ENCODE assay signal across 11 cellular contexts in the genomic region with DNA sequence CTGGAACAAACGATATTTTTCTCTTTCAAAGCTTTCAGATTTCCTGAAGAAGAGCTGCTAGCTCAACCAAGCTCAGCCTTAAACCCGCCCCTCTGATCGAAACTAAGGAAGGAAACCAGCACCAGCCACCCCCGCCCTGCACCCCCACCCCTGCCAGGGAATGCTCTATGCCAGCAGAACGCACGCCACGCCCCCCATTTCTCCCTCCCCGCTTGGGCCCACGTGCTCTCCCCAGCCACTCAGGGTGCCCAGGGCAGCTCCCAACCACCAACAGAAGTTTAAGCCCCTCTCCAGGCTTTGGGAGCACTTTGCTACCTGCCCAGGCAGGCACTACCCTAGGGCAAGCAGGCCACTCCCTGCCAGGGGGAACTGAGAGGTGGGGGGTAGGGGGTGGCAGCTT. TPM values are rescaled to one million over a fixed set of nuclear protein-coding genes. Genes with fewer than 3 reads are reported as not detected.
A peak's percentile ranks its signal among the peaks of the same experiment; 100 is the strongest.
DNase-seq lines count a peak whose midpoint lies in the region; ATAC-seq, FAIRE-seq and TF ChIP-seq lines count a peak whose summit lies in the region.
"Had no signal": no experiment of that assay in that cellular context is flagged by ENCODE, and none has a peak within 500 bp of the region (broad histone marks: within the 10 kb centered on the region; RNA-seq: fewer than 3 reads in every experiment).

No MANE protein-coding gene starts in this region.

- H3K4me2 ChIP-seq in DND-41 (ENCODE audit: insufficient read depth, low read length) = no peak overlapping the region

- H3K9me3 Mint-ChIP-seq in natural killer cell treated with Interleukin-12 subunit alpha and Interleukin-12 subunit beta and Interleukin-15 and Interleukin-18, amount 100 ng/mL, for 72 hours = no peaks in the 10 kb centered on the region

- no peaks in the 10 kb centered on the region for H3K36me3 Mint-ChIP-seq in natural killer cell treated with Interleukin-12 subunit alpha and Interleukin-12 subunit beta and Interleukin-15 and Interleukin-18, amount 100 ng/mL, for 72 hours

- no peaks in the 10 kb centered on the region for H3K79me2 ChIP-seq in DND-41 (ENCODE audit: insufficient read depth, low read length)

- H3K27me3 ChIP-seq in DND-41 (ENCODE audit: insufficient read depth, low read length, poor library complexity) (peaks cover 5% of the 10 kb centered on the region), small intestine (ENCODE audit: control insufficient read depth in 2 of 2, insufficient read depth in 2 of 2, low read length in 2 of 2) (no peaks in the 10 kb centered on the region), MG63 (no peaks in the 10 kb centered on the region)

- H4K20me1 ChIP-seq in DND-41 (ENCODE audit: insufficient read depth, low read length) = no peaks in the 10 kb centered on the region

- H3K4me1 ChIP-seq in DND-41 (ENCODE audit: insufficient read depth, low read length) (no peaks in the 10 kb centered on the region), small intestine (ENCODE audit: control insufficient read depth in 2 of 2, insufficient read depth in 1 of 2, low read depth in 1 of 2, low read length in 1 of 2) (peaks cover 5 to 6% of the 10 kb centered on the region in 2 donors)

- H3K36me3 ChIP-seq in DND-41 (ENCODE audit: insufficient read depth, low read length) = no peaks in the 10 kb centered on the region
- no peaks in the 10 kb centered on the region for H3K36me3 ChIP-seq in SK-N-MC (ENCODE audit: insufficient read depth, low read length)
- no peaks in the 10 kb centered on the region for H3K36me3 ChIP-seq in small intestine (ENCODE audit: control insufficient read depth in 2 of 2, insufficient read depth in 2 of 2, low read length in 2 of 2)
- no peaks in the 10 kb centered on the region for H3K36me3 ChIP-seq in MG63
- H3K36me3 ChIP-seq: thoracic aorta had no signal

- DNase-seq in DND-41 = peak; percentile 35
- no peak for DNase-seq in SK-N-MC (ENCODE audit: low read depth, low spot score)
- DNase-seq in epithelial cell of prostate (ENCODE audit: low read depth, low spot score) = peak; percentile 93
- peak; percentile 51 for DNase-seq in small intestine
- DNase-seq in MG63 = no peak
- DNase-seq in natural killer cell treated with Interleukin-12 subunit alpha and Interleukin-12 subunit beta and Interleukin-15 and Interleukin-18, amount 100 ng/mL, for 72 hours (ENCODE audit: low spot score) = no peak
- DNase-seq: SW 1271 had no signal

- H3K27ac ChIP-seq in DND-41 (ENCODE audit: low read length) = no peak overlapping the region
- H3K27ac ChIP-seq in SK-N-MC = peak overlapping the region; percentile 33; the same call in 1 of the 2 replicates
- peak overlapping the region; percentile 99 for H3K27ac ChIP-seq in epithelial cell of prostate
- no peak overlapping the region for H3K27ac ChIP-seq in small intestine (ENCODE audit: low read depth in 1 of 2, low read length in 1 of 2)
- H3K27ac ChIP-seq: thoracic aorta had no signal

- H3K27ac Mint-ChIP-seq in natural killer cell treated with Interleukin-12 subunit alpha and Interleukin-12 subunit beta and Interleukin-15 and Interleukin-18, amount 100 ng/mL, for 72 hours = no peak overlapping the region

- no peak overlapping the region for H3K4me3 ChIP-seq in DND-41 (ENCODE audit: low read depth in 1 of 2, low read length in 2 of 2)
- peak overlapping the region; percentile 39; the same call in 1 of the 2 replicates for H3K4me3 ChIP-seq in SK-N-MC
- H3K4me3 ChIP-seq in small intestine (ENCODE audit: low read depth in 1 of 2, low read length in 2 of 2) = no peak overlapping the region
- no peak overlapping the region for H3K4me3 ChIP-seq in MG63
- H3K4me3 ChIP-seq: thoracic aorta had no signal

- no peak overlapping the region for H3K4me3 Mint-ChIP-seq in natural killer cell treated with Interleukin-12 subunit alpha and Interleukin-12 subunit beta and Interleukin-15 and Interleukin-18, amount 100 ng/mL, for 72 hours

- no peak for FAIRE-seq in small intestine (lab: Jason Lieb, UNC)

- ATAC-seq in DND-41 (ENCODE audit: insufficient read depth, low read depth) (peak; percentile 23; the same call in 1 of the 3 replicates), HG02884 (IDR thresholded peaks at IDR 0.05; ENCODE audit: unreplicated experiment) (no peak), GM18868 (IDR thresholded peaks at IDR 0.05; ENCODE audit: unreplicated experiment) (no peak)
- no peak for ATAC-seq in natural killer cell treated with Interleukin-12 subunit alpha and Interleukin-12 subunit beta and Interleukin-15 and Interleukin-18, amount 100 ng/mL, for 72 hours
- ATAC-seq: HCT116 had no signal

- H3K9me3 ChIP-seq in DND-41 (ENCODE audit: insufficient read depth, low read length, severe bottlenecking) = no peaks in the 10 kb centered on the region
- H3K9me3 ChIP-seq in SK-N-MC (ENCODE audit: low read depth, low read length) = no peaks in the 10 kb centered on the region
- no peaks in the 10 kb centered on the region for H3K9me3 ChIP-seq in small intestine (ENCODE audit: control insufficient read depth, low read depth)
- no peaks in the 10 kb centered on the region for H3K9me3 ChIP-seq in MG63
- H3K9me3 ChIP-seq: thoracic aorta had no signal

- H3K9ac ChIP-seq in DND-41 (ENCODE audit: low read depth, low read length) = no peak overlapping the region
- no peak overlapping the region for H3K9ac ChIP-seq in SK-N-MC (ENCODE audit: insufficient read length)

- peaks cover 6 to 11% of the 10 kb centered on the region in 2 donors for H3K4me1 Mint-ChIP-seq in natural killer cell treated with Interleukin-12 subunit alpha and Interleukin-12 subunit beta and Interleukin-15 and Interleukin-18, amount 100 ng/mL, for 72 hours (ENCODE audit: low read depth in 2 of 2)

- H3K27me3 Mint-ChIP-seq in natural killer cell treated with Interleukin-12 subunit alpha and Interleukin-12 subunit beta and Interleukin-15 and Interleukin-18, amount 100 ng/mL, for 72 hours = no peaks in the 10 kb centered on the region

- no peak for TF ChIP-seq CTCF in DND-41 (IDR thresholded peaks at IDR 0.05; ENCODE audit: borderline replicate concordance, extremely low read depth, low read length, poor library complexity, severe bottlenecking)

- H2AFZ ChIP-seq in DND-41 (ENCODE audit: low read depth, low read length) = no peak overlapping the region

- WGBS in small intestine, 3 donors = 4 to 30% (median 7%) methylated on average over 6 to 9 of the region's 9 CpGs

RNA-seq across cellular contexts. Expression of a gene that starts 18.8 kb away (rescaled TPM):
- 1 to 10 TPM in 1 of 3 donors, under 1 TPM in 2; 0.30 to 1.8 (median 0.54) TPM for polyA plus RNA-seq in small intestine
- not detected in 2 replicates for total RNA-seq in MG63 (2014; rRNA removed; shearing (Covaris generic); ENCODE audit: low replicate concordance)
- not detected for total RNA-seq in natural killer cell treated with Interleukin-12 subunit alpha and Interleukin-12 subunit beta and Interleukin-15 and Interleukin-18, amount 100 ng/mL, for 72 hours
- total RNA-seq: thoracic aorta had no signal

RNA-seq across cellular contexts. Expression of a gene that starts 33.5 kb away (rescaled TPM):
- under 1 TPM in 1 of 3 donors, not detected in 2; 0.31 TPM for polyA plus RNA-seq in small intestine
- total RNA-seq in MG63 (2014; rRNA removed; shearing (Covaris generic); ENCODE audit: low replicate concordance) = not detected in 2 replicates
- total RNA-seq in natural killer cell treated with Interleukin-12 subunit alpha and Interleukin-12 subunit beta and Interleukin-15 and Interleukin-18, amount 100 ng/mL, for 72 hours = not detected
- total RNA-seq: thoracic aorta had no signal

RNA-seq across cellular contexts. Expression of a gene that starts 37.2 kb away (rescaled TPM):
- 1,000 to 10,000 TPM; 2,417 to 3,002 (median 2,429) TPM for polyA plus RNA-seq in small intestine
- total RNA-seq in MG63 (2014; rRNA removed; shearing (Covaris generic); ENCODE audit: low replicate concordance) = 39.2 and 44.4 TPM in 2 replicates
- total RNA-seq in natural killer cell treated with Interleukin-12 subunit alpha and Interleukin-12 subunit beta and Interleukin-15 and Interleukin-18, amount 100 ng/mL, for 72 hours = under 1 TPM in 1 of 2 donors, not detected in 1; 0.33 TPM

RNA-seq across cellular contexts. Expression of a gene that starts 53.7 kb away (rescaled TPM):
- polyA plus RNA-seq in small intestine = 10 to 100 TPM in 1 of 3 donors, 1 to 10 TPM in 2; 1.2 to 12.3 (median 7.6) TPM
- not detected in 2 replicates for total RNA-seq in MG63 (2014; rRNA removed; shearing (Covaris generic); ENCODE audit: low replicate concordance)
- total RNA-seq in natural killer cell treated with Interleukin-12 subunit alpha and Interleukin-12 subunit beta and Interleukin-15 and Interleukin-18, amount 100 ng/mL, for 72 hours = not detected
- total RNA-seq: thoracic aorta had no signal

Comparison
In these comparisons a context has a peak if more than half of its experiments do, and no peak if none do; other contexts are left out.
1. DNase-seq: peak in DND-41 (single experiment), epithelial cell of prostate (single experiment) and small intestine (single experiment); none in SK-N-MC (single experiment), MG63 (single experiment) and natural killer cell treated with Interleukin-12 subunit alpha and Interleukin-12 subunit beta and Interleukin-15 and Interleukin-18, amount 100 ng/mL, for 72 hours (single experiment).
2. H3K27ac ChIP-seq: peak in SK-N-MC (single experiment) and epithelial cell of prostate (single experiment); none in DND-41 (single experiment) and small intestine (0 of 2).
3. RNA of a gene that starts 37.2 kb away (total RNA-seq): 39.2 to 44.4 TPM in MG63; 0.33 TPM in natural killer cell treated with Interleukin-12 subunit alpha and Interleukin-12 subunit beta and Interleukin-15 and Interleukin-18, amount 100 ng/mL, for 72 hours; every median in the first group is over 10 times any median in the second.